In the genomic region with DNA sequence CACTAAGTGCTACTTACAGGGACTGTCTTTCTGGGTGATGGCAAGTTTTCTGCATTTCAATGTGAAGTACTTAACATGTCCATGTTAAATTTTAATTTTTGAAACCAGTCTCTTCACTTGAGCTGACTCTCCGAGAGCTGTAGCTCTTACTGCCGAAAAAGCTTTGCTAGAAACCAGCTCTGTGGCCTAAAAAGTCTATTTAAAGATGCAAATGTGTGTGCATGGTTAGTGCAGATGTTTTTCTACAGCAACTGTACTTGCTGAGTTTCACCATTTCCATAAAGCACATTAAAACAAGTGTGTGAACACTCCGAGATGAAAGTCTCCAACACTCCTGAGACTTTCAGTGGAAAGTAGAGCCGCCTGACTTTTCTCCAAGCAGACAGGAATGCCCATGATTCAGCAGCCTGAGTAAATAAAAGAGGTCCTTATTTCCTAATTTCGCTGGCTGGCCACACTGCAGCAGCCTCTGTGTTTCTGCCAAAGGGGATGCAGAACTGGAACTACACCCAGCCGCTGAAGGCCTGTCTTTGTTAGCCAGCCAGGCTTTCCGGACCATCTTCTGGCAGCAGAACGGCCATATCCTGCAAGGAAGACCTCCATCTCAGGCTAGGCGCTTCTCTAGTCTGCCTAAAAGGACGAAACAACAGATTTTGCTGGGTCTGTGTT, we compare ENCODE assay signal across 7 cellular contexts.
DNase-seq lines count a peak whose midpoint lies in the region; ATAC-seq, FAIRE-seq and TF ChIP-seq lines count a peak whose summit lies in the region.

No MANE protein-coding gene starts in this region.

- no peak for TF ChIP-seq POLR2A in right lobe of liver (IDR thresholded peaks at IDR 0.05)
- TF ChIP-seq POLR2A in transverse colon (IDR thresholded peaks at IDR 0.05) = no peak

- intact Hi-C loops in right lobe of liver (cut with DNase I) (no loop called here), transverse colon (cut with DNase I; ENCODE audit: low total_unique reads) (no loop called here)
- intact Hi-C loops in activated CD4-positive, alpha-beta T cell treated with anti-CD3 and anti-CD28 coated beads for 36 hours (cut with DNase I, micrococcal nuclease) = no loop called here

- H3K27ac Mint-ChIP-seq in activated CD4-positive, alpha-beta T cell treated with anti-CD3 and anti-CD28 coated beads for 36 hours = no peak overlapping the region

- POLR2A ChIA-PET in activated CD4-positive, alpha-beta T cell treated with anti-CD3 and anti-CD28 coated beads for 36 hours (lab: Charles Lee) = no interaction called here

- ATAC-seq in HG03432 (IDR thresholded peaks at IDR 0.05; ENCODE audit: unreplicated experiment) = peak; percentile 61
- ATAC-seq in right lobe of liver = peak; percentile 59 to 77 (median 70)
- no peak for ATAC-seq in activated CD4-positive, alpha-beta T cell treated with anti-CD3 and anti-CD28 coated beads for 36 hours

- no peak for FAIRE-seq in bronchial epithelial cell (lab: Jason Lieb, UNC)

- H3K36me3 ChIP-seq in bronchial epithelial cell (ENCODE audit: control insufficient read depth, insufficient read depth, low read length) = no peaks in the 10 kb centered on the region
- no peaks in the 10 kb centered on the region for H3K36me3 ChIP-seq in right lobe of liver
- no peaks in the 10 kb centered on the region for H3K36me3 ChIP-seq in transverse colon

- in situ Hi-C loops in transverse colon (cut with MboI; ENCODE audit: low pct_ligation_motif_present in 1 of 4, low pct_unique_long_range_greater_than_20kb in 1 of 4, low sequenced_read_pairs in 3 of 4) = no loop called here

- no peaks in the 10 kb centered on the region for H3K27me3 ChIP-seq in bronchial epithelial cell (ENCODE audit: control insufficient read depth, insufficient read depth, low read length)
- no peaks in the 10 kb centered on the region for H3K27me3 ChIP-seq in right lobe of liver
- H3K27me3 ChIP-seq in transverse colon = no peaks in the 10 kb centered on the region

- TF ChIP-seq CTCF in bronchial epithelial cell (IDR thresholded peaks at IDR 0.05; ENCODE audit: insufficient read depth, low read length, severe bottlenecking) (no peak), right lobe of liver (IDR thresholded peaks at IDR 0.05) (no peak), transverse colon (IDR thresholded peaks at IDR 0.05) (no peak)

- peak; percentile 50 for DNase-seq in bronchial epithelial cell (ENCODE audit: low read depth)
- peak in 2 of 3 donors; percentile 30 to 51 for DNase-seq in right lobe of liver
- DNase-seq in transverse colon = peak; percentile 39
- DNase-seq in stimulated activated CD4-positive, alpha-beta T cell treated with anti-CD3 and anti-CD28 coated beads, Interleukin-15, amount 100 ng/mL, for 24 hours = no peak
- no peak for DNase-seq in activated CD4-positive, alpha-beta T cell treated with anti-CD3 and anti-CD28 coated beads for 36 hours
- DNase-seq in NCI-H2171 (lab: John Stamatoyannopoulos, UW) = no peak

- CTCF ChIA-PET in activated CD4-positive, alpha-beta T cell treated with anti-CD3 and anti-CD28 coated beads for 36 hours (lab: Charles Lee) = no interaction called here

- H3K4me3 ChIP-seq in bronchial epithelial cell (ENCODE audit: low read depth, low read length) = no peak overlapping the region
- no peak overlapping the region for H3K4me3 ChIP-seq in right lobe of liver
- no peak overlapping the region for H3K4me3 ChIP-seq in transverse colon

- WGBS in right lobe of liver (ENCODE audit: insufficient coverage, low coverage, low lambda C conversion rate, missing lambda C conversion rate) = 18% methylated on average over 9 of the region's 10 CpGs
- WGBS in transverse colon (ENCODE audit: low coverage in 1 of 2), 2 donors = 36 to 49% methylated on average over 3 to 10 of the region's 10 CpGs

- H3K4me1 ChIP-seq in right lobe of liver (no peaks in the 10 kb centered on the region), transverse colon (peaks cover 0 to 16% (median 8%) of the 10 kb centered on the region in 4 donors)

- H3K27me3 Mint-ChIP-seq in activated CD4-positive, alpha-beta T cell treated with anti-CD3 and anti-CD28 coated beads for 36 hours = no peaks in the 10 kb centered on the region

- no peaks in the 10 kb centered on the region for H3K4me1 Mint-ChIP-seq in activated CD4-positive, alpha-beta T cell treated with anti-CD3 and anti-CD28 coated beads for 36 hours

- no peak overlapping the region for H3K4me3 Mint-ChIP-seq in activated CD4-positive, alpha-beta T cell treated with anti-CD3 and anti-CD28 coated beads for 36 hours

- H3K27ac ChIP-seq in right lobe of liver = peak overlapping the region in 2 of 3 donors; percentile 19 to 31
- peak overlapping the region; percentile 54 to 67 (median 62) for H3K27ac ChIP-seq in transverse colon

- H3K9me3 ChIP-seq in right lobe of liver (no peaks in the 10 kb centered on the region), transverse colon (no peaks in the 10 kb centered on the region)

- TF ChIP-seq EP300 in transverse colon (IDR thresholded peaks at IDR 0.05; ENCODE audit: low read depth) = no peak

- no peaks in the 10 kb centered on the region for H3K9me3 Mint-ChIP-seq in activated CD4-positive, alpha-beta T cell treated with anti-CD3 and anti-CD28 coated beads for 36 hours (ENCODE audit: low read depth)

- no peaks in the 10 kb centered on the region for H3K36me3 Mint-ChIP-seq in activated CD4-positive, alpha-beta T cell treated with anti-CD3 and anti-CD28 coated beads for 36 hours (ENCODE audit: low read depth)

Comparison
In these comparisons a context has a peak if more than half of its experiments do, and no peak if none do; other contexts are left out.
1. DNase-seq: peak in bronchial epithelial cell (single experiment), right lobe of liver (2 of 3) and transverse colon (single experiment); none in stimulated activated CD4-positive, alpha-beta T cell treated with anti-CD3 and anti-CD28 coated beads, Interleukin-15, amount 100 ng/mL, for 24 hours (single experiment), activated CD4-positive, alpha-beta T cell treated with anti-CD3 and anti-CD28 coated beads for 36 hours (single experiment) and NCI-H2171 (single experiment).